In genomic region chr9:126607086-126607485, GRCh38 we compare ENCODE assay signal across 25 cellular contexts. TPM values are rescaled to one million over a fixed set of nuclear protein-coding genes. Genes with fewer than 3 reads are reported as not detected.
"Had no signal": no experiment of that assay in that cellular context is flagged by ENCODE, and none has a peak within 500 bp of the region (broad histone marks: within the 10 kb centered on the region; RNA-seq: fewer than 3 reads in every experiment).

No MANE protein-coding gene starts in this region.

- H3K9me3 Mint-ChIP-seq: activated CD4-positive, alpha-beta T cell treated with anti-CD3 and anti-CD28 coated beads, Interleukin-2, amount 10 ng/mL, durations not matched to agents 24 days and 14 days; activated naive CD4-positive, alpha-beta T cell treated with anti-CD3 and anti-CD28 coated beads, Interleukin-2, amount 10 ng/mL, durations not matched to agents 7 days and 5 days; activated naive CD8-positive, alpha-beta T cell treated with anti-CD3 and anti-CD28 coated beads for 36 hours; activated T-cell treated with anti-CD3 and anti-CD28 coated beads, Interleukin-2, amount 50 U/mL, for 72 hours; activated T-helper 2 cell treated with anti-CD3 and anti-CD28 coated beads, Interferon-gamma antibody, Interleukin-2, Interleukin-4, amounts not matched to agents 10 μg/mL and 5 μg/mL and 100 μg/mL, durations not matched to agents 14 hours and 24 hours and 36 hours; WTC11 had no signal

- H3K4me3 ChIP-seq: colonic mucosa had no signal

- H3K27ac ChIP-seq: brain microvascular endothelial cell, colonic mucosa had no signal

- H3K27ac Mint-ChIP-seq: activated CD4-positive, alpha-beta T cell treated with anti-CD3 and anti-CD28 coated beads, Interleukin-2, amount 10 ng/mL, durations not matched to agents 24 days and 14 days; activated naive CD4-positive, alpha-beta T cell treated with anti-CD3 and anti-CD28 coated beads, Interleukin-2, amount 10 ng/mL, durations not matched to agents 7 days and 5 days; activated naive CD8-positive, alpha-beta T cell treated with anti-CD3 and anti-CD28 coated beads for 36 hours; activated T-cell treated with anti-CD3 and anti-CD28 coated beads, Interleukin-2, amount 50 U/mL, for 72 hours; activated T-helper 2 cell treated with anti-CD3 and anti-CD28 coated beads, Interferon-gamma antibody, Interleukin-2, Interleukin-4, amounts not matched to agents 10 μg/mL and 5 μg/mL and 100 μg/mL, durations not matched to agents 14 hours and 24 hours and 36 hours; WTC11 had no signal

- H3K9me3 ChIP-seq: colonic mucosa had no signal

- H3K36me3 Mint-ChIP-seq: activated naive CD8-positive, alpha-beta T cell treated with anti-CD3 and anti-CD28 coated beads for 36 hours; WTC11 had no signal

- DNase-seq: activated CD4-positive, alpha-beta T cell treated with anti-CD3 and anti-CD28 coated beads, Interleukin-2, amount 10 ng/mL, durations not matched to agents 24 days and 14 days; activated CD4-positive, alpha-beta T cell treated with anti-CD3 and anti-CD28 coated beads, Interleukin-2, amount 50 U/mL, for 48 hours; activated CD4-positive, CD25-positive, alpha-beta regulatory T cell treated with anti-CD3 and anti-CD28 coated beads, Interleukin-2, amount 50 U/mL, for 72 hours; activated gamma-delta T cell treated with Interleukin-2 at 50 U/mL for 16 hours; activated naive CD4-positive, alpha-beta T cell treated with anti-CD3 and anti-CD28 coated beads, Interleukin-2, amount 10 ng/mL, durations not matched to agents 7 days and 5 days; activated naive CD8-positive, alpha-beta T cell treated with anti-CD3 and anti-CD28 coated beads for 36 hours; activated T-cell treated with anti-CD3 and anti-CD28 coated beads for 4 hours; activated T-cell treated with anti-CD3 and anti-CD28 coated beads, Interleukin-2, amount 50 U/mL, for 72 hours; brain microvascular endothelial cell; cerebellar nuclear complex; colonic mucosa; KG1; MV-4-11; NCI-H1092 treated with DMSO at 0.1 percent for 48 hours; NCI-H1417 treated with DMSO at 0.1 percent for 48 hours; NCI-H1694 treated with DMSO at 0.1 percent for 48 hours; NCI-H2029 treated with DMSO at 0.1 percent for 48 hours; NCI-H345; NCI-H510A treated with DMSO at 0.1 percent for 48 hours; PC-3; SIG-M5; T-helper 1 cell had no signal

- H3K4me1 ChIP-seq: colonic mucosa had no signal

- H3K4me3 Mint-ChIP-seq: activated CD4-positive, alpha-beta T cell treated with anti-CD3 and anti-CD28 coated beads, Interleukin-2, amount 10 ng/mL, durations not matched to agents 24 days and 14 days; activated naive CD4-positive, alpha-beta T cell treated with anti-CD3 and anti-CD28 coated beads, Interleukin-2, amount 10 ng/mL, durations not matched to agents 7 days and 5 days; activated naive CD8-positive, alpha-beta T cell treated with anti-CD3 and anti-CD28 coated beads for 36 hours; activated T-cell treated with anti-CD3 and anti-CD28 coated beads, Interleukin-2, amount 50 U/mL, for 72 hours; WTC11 had no signal

- H3K36me3 ChIP-seq: brain microvascular endothelial cell, colonic mucosa had no signal

- ATAC-seq: activated T-cell treated with anti-CD3 and anti-CD28 coated beads, Interleukin-2, amount 50 U/mL, for 72 hours; PC-3; WTC11 had no signal

RNA-seq across cellular contexts. Expression of gene LMX1B, which starts 6.6 kb away (rescaled TPM):
- total RNA-seq: activated CD4-positive, alpha-beta T cell treated with anti-CD3 and anti-CD28 coated beads, Interleukin-2, amount 10 ng/mL, durations not matched to agents 24 days and 14 days; activated naive CD8-positive, alpha-beta T cell treated with anti-CD3 and anti-CD28 coated beads for 36 hours; activated T-cell treated with anti-CD3 and anti-CD28 coated beads, Interleukin-2, amount 50 U/mL, for 72 hours; activated T-helper 2 cell treated with anti-CD3 and anti-CD28 coated beads, Interferon-gamma antibody, Interleukin-2, Interleukin-4, amounts not matched to agents 10 μg/mL and 5 μg/mL and 100 μg/mL, durations not matched to agents 14 hours and 24 hours and 36 hours; LHCN-M2 had no signal
